In genomic region chr3:5052247-5052646, GRCh38 we compare ENCODE assay signal across 22 cellular contexts.
DNase-seq lines count a peak whose midpoint lies in the region; ATAC-seq, FAIRE-seq and TF ChIP-seq lines count a peak whose summit lies in the region.
"Had no signal": no experiment of that assay in that cellular context is flagged by ENCODE, and none has a peak within 500 bp of the region (broad histone marks: within the 10 kb centered on the region; RNA-seq: fewer than 3 reads in every experiment).

No MANE protein-coding gene starts in this region.

- no peak for FAIRE-seq in K562 (lab: Jason Lieb, UNC)
- FAIRE-seq: endothelial cell of umbilical vein had no signal

- no peak for ATAC-seq in activated naive CD8-positive, alpha-beta T cell treated with anti-CD3 and anti-CD28 coated beads, Interleukin-2, amount 50 U/mL, for 24 hours
- no peak for ATAC-seq in K562
- no peak for ATAC-seq in natural killer cell treated with Interleukin-12 subunit alpha and Interleukin-12 subunit beta and Interleukin-15 and Interleukin-18, amount 100 ng/mL, for 72 hours
- no peak for ATAC-seq in effector memory CD8-positive, alpha-beta T cell (replicated peaks)
- ATAC-seq: gastroesophageal sphincter had no signal

- H3K27ac ChIP-seq in K562 (ENCODE audit: extremely low read depth, low read depth, low read length): no peak overlapping the region
- H3K27ac ChIP-seq in uterus: peak overlapping the region; percentile 80 to 88
- H3K27ac ChIP-seq: gastroesophageal sphincter, parathyroid adenoma, SJSA1, spleen had no signal

- no peak overlapping the region for H3K4me3 Mint-ChIP-seq in activated naive CD8-positive, alpha-beta T cell treated with anti-CD3 and anti-CD28 coated beads, Interleukin-2, amount 50 U/mL, for 24 hours
- H3K4me3 Mint-ChIP-seq in activated naive CD8-positive, alpha-beta T cell treated with anti-CD3 and anti-CD28 coated beads for 36 hours: no peak overlapping the region
- peak overlapping the region; percentile 67 for H3K4me3 Mint-ChIP-seq in natural killer cell treated with Interleukin-12 subunit alpha and Interleukin-12 subunit beta and Interleukin-15 and Interleukin-18, amount 100 ng/mL, for 72 hours
- H3K4me3 Mint-ChIP-seq in effector memory CD8-positive, alpha-beta T cell: no peak overlapping the region
- H3K4me3 Mint-ChIP-seq: activated naive CD4-positive, alpha-beta T cell treated with anti-CD3 and anti-CD28 coated beads, Interleukin-2, amount 10 ng/mL, durations not matched to agents 7 days and 5 days; neural crest cell had no signal

- DNase-seq in activated naive CD8-positive, alpha-beta T cell treated with anti-CD3 and anti-CD28 coated beads, Interleukin-2, amount 50 U/mL, for 24 hours: no peak
- no peak for DNase-seq in activated naive CD8-positive, alpha-beta T cell treated with anti-CD3 and anti-CD28 coated beads for 36 hours
- DNase-seq in K562 (ENCODE audit: extremely low read depth in 1 of 4, low spot score in 3 of 4) (no peak), uterus (no peak), globus pallidus (ENCODE audit: low spot score) (no peak)
- DNase-seq in natural killer cell treated with Interleukin-12 subunit alpha and Interleukin-12 subunit beta and Interleukin-15 and Interleukin-18, amount 100 ng/mL, for 72 hours (ENCODE audit: low spot score): no peak
- no peak for DNase-seq in effector memory CD8-positive, alpha-beta T cell
- DNase-seq: activated naive CD4-positive, alpha-beta T cell treated with anti-CD3 and anti-CD28 coated beads, Interleukin-2, amount 10 ng/mL, durations not matched to agents 7 days and 5 days; DMS153; GOT3; hippocampal formation; NCI-H1092 treated with DMSO at 0.1 percent for 48 hours; NCI-H1930; NCI-H510A treated with DMSO at 0.1 percent for 48 hours; spleen; stimulated activated CD4-positive, alpha-beta T cell treated with anti-CD3 and anti-CD28 coated beads, Interleukin-2, amount 100 ng/mL, for 24 hours; transverse colon had no signal

- H3K4me2 ChIP-seq in K562 (ENCODE audit: insufficient read depth, low read length): no peak overlapping the region

- H3K9me3 ChIP-seq in K562 (replicated peaks; ENCODE audit: control insufficient read depth, insufficient read depth, low read depth, low read length) (0 out of 2 replicates have a peak, but pooled peaks cover 6% of the 10 kb centered on the region), uterus (no peaks in the 10 kb centered on the region)
- H3K9me3 ChIP-seq: gastroesophageal sphincter, SJSA1, transverse colon had no signal

- WGBS in K562 (ENCODE audit: insufficient coverage, low coverage, missing lambda C conversion rate): 44% methylated on average over 3 of the region's 3 CpGs

- CTCF ChIA-PET in K562 (lab: Yijun Ruan, JAX; ENCODE audit: low intra/inter-chr PET ratio): interaction anchor here (0.6 kb wide), 1 partner anchor 341 kb away, joined by 4 read pairs; no protein-coding TSS in a partner anchor

- intact Hi-C loops in K562 (cut with micrococcal nuclease): no loop called here
- intact Hi-C loops in uterus (cut with DNase I; ENCODE audit: low total_unique reads): loop anchor here (10.0 kb wide), 1 partner anchor 337 kb away; no protein-coding TSS in a partner anchor

- H3K4me3 ChIP-seq in K562 (no peak overlapping the region), uterus (no peak overlapping the region)
- H3K4me3 ChIP-seq: gastroesophageal sphincter, SJSA1, spleen, transverse colon had no signal

- H3K27me3 ChIP-seq in K562 (ENCODE audit: control insufficient read depth in 2 of 2, insufficient read depth in 2 of 2, low read length in 2 of 2): no peaks in the 10 kb centered on the region
- no peaks in the 10 kb centered on the region for H3K27me3 ChIP-seq in uterus
- H3K27me3 ChIP-seq: gastroesophageal sphincter, SJSA1, spleen, transverse colon had no signal

- H3K9me3 Mint-ChIP-seq in activated naive CD8-positive, alpha-beta T cell treated with anti-CD3 and anti-CD28 coated beads, Interleukin-2, amount 50 U/mL, for 24 hours: peaks cover 14% of the 10 kb centered on the region
- peaks cover 8% of the 10 kb centered on the region for H3K9me3 Mint-ChIP-seq in activated naive CD8-positive, alpha-beta T cell treated with anti-CD3 and anti-CD28 coated beads for 36 hours
- peaks cover 8% of the 10 kb centered on the region for H3K9me3 Mint-ChIP-seq in natural killer cell treated with Interleukin-12 subunit alpha and Interleukin-12 subunit beta and Interleukin-15 and Interleukin-18, amount 100 ng/mL, for 72 hours
- H3K9me3 Mint-ChIP-seq in effector memory CD8-positive, alpha-beta T cell: no peaks in the 10 kb centered on the region
- H3K9me3 Mint-ChIP-seq: neural crest cell had no signal

- no peaks in the 10 kb centered on the region for H3K9me1 ChIP-seq in K562 (ENCODE audit: control insufficient read depth, insufficient read depth, low read length)

- no peaks in the 10 kb centered on the region for H4K20me1 ChIP-seq in K562 (replicated peaks; ENCODE audit: control insufficient read depth, insufficient read depth, low read length)

- H2AFZ ChIP-seq in K562 (ENCODE audit: low read depth, low read length): peak overlapping the region; percentile 54; the same call in 1 of the 2 replicates
- H2AFZ ChIP-seq: parathyroid adenoma had no signal

- POLR2A ChIA-PET in K562 (lab: Yijun Ruan, JAX): interaction anchor here (0.6 to 6.0 kb wide), 8 partner anchors 12 to 253 kb away, joined by 3 to 37 read pairs (median 3); partner anchors contain the start of gene BHLHE40

- no peak for TF ChIP-seq CTCF in K562 (IDR thresholded peaks at IDR 0.05 in 2 of 3, conservative IDR thresholded peaks at IDR 0.05 in 1 of 3; ENCODE audit: insufficient read depth in 2 of 3, low read depth in 1 of 3, low read length in 3 of 3)
- TF ChIP-seq CTCF in uterus (IDR thresholded peaks at IDR 0.05): no peak

- peaks cover 5% of the 10 kb centered on the region for H3K36me3 Mint-ChIP-seq in activated naive CD8-positive, alpha-beta T cell treated with anti-CD3 and anti-CD28 coated beads, Interleukin-2, amount 50 U/mL, for 24 hours (ENCODE audit: low read depth)
- no peaks in the 10 kb centered on the region for H3K36me3 Mint-ChIP-seq in activated naive CD8-positive, alpha-beta T cell treated with anti-CD3 and anti-CD28 coated beads for 36 hours
- peaks cover 32% of the 10 kb centered on the region for H3K36me3 Mint-ChIP-seq in natural killer cell treated with Interleukin-12 subunit alpha and Interleukin-12 subunit beta and Interleukin-15 and Interleukin-18, amount 100 ng/mL, for 72 hours
- H3K36me3 Mint-ChIP-seq in effector memory CD8-positive, alpha-beta T cell (ENCODE audit: insufficient read depth): peaks cover 5% of the 10 kb centered on the region

- H3K36me3 ChIP-seq in K562 (ENCODE audit: control insufficient read depth, insufficient read depth, low read length) (no peaks in the 10 kb centered on the region), uterus (no peaks in the 10 kb centered on the region)
- H3K36me3 ChIP-seq: gastroesophageal sphincter, SJSA1, spleen, transverse colon had no signal

- peaks cover 47% of the 10 kb centered on the region for H3K4me1 Mint-ChIP-seq in activated naive CD8-positive, alpha-beta T cell treated with anti-CD3 and anti-CD28 coated beads, Interleukin-2, amount 50 U/mL, for 24 hours
- peaks cover 31% of the 10 kb centered on the region for H3K4me1 Mint-ChIP-seq in activated naive CD8-positive, alpha-beta T cell treated with anti-CD3 and anti-CD28 coated beads for 36 hours
- H3K4me1 Mint-ChIP-seq in natural killer cell treated with Interleukin-12 subunit alpha and Interleukin-12 subunit beta and Interleukin-15 and Interleukin-18, amount 100 ng/mL, for 72 hours (ENCODE audit: low read depth in 2 of 2): peaks cover 60 to 63% of the 10 kb centered on the region in 2 donors
- H3K4me1 Mint-ChIP-seq in effector memory CD8-positive, alpha-beta T cell (ENCODE audit: low read depth in 2 of 2): peaks cover 3 to 5% of the 10 kb centered on the region in 2 donors
- H3K4me1 Mint-ChIP-seq: neural crest cell had no signal

- no peak for TF ChIP-seq POLR2A in K562 (conservative IDR thresholded peaks at IDR 0.05)
- TF ChIP-seq POLR2A in uterus (IDR thresholded peaks at IDR 0.05): no peak

- H3K79me2 ChIP-seq in K562 (ENCODE audit: control insufficient read depth, insufficient read depth, low read length): no peaks in the 10 kb centered on the region
- H3K79me2 ChIP-seq: parathyroid adenoma had no signal

- H3K9ac ChIP-seq in K562 (ENCODE audit: insufficient read depth in 1 of 2, low read depth in 2 of 2, low read length in 2 of 2): no peak overlapping the region
- H3K9ac ChIP-seq: parathyroid adenoma had no signal

- H3K27me3 Mint-ChIP-seq in activated naive CD8-positive, alpha-beta T cell treated with anti-CD3 and anti-CD28 coated beads, Interleukin-2, amount 50 U/mL, for 24 hours: peaks cover 2% of the 10 kb centered on the region
- H3K27me3 Mint-ChIP-seq in activated naive CD8-positive, alpha-beta T cell treated with anti-CD3 and anti-CD28 coated beads for 36 hours: no peaks in the 10 kb centered on the region
- no peaks in the 10 kb centered on the region for H3K27me3 Mint-ChIP-seq in natural killer cell treated with Interleukin-12 subunit alpha and Interleukin-12 subunit beta and Interleukin-15 and Interleukin-18, amount 100 ng/mL, for 72 hours
- H3K27me3 Mint-ChIP-seq in effector memory CD8-positive, alpha-beta T cell: no peaks in the 10 kb centered on the region

- no TSS peak for BruUV-seq in K562 (replicated peaks; lab: Mats Ljungman, UMichigan)

- H3K4me1 ChIP-seq in K562 (replicated peaks in 1 of 2; ENCODE audit: control insufficient read depth in 2 of 2, insufficient read depth in 2 of 2, low read length in 2 of 2) (peaks cover 5 to 18% of the 10 kb centered on the region in 2 experiments; a peak in 4 of 5 replicates), uterus (peaks cover 5 to 6% of the 10 kb centered on the region in 2 donors)
- H3K4me1 ChIP-seq: parathyroid adenoma had no signal

- in situ Hi-C loops in K562 (cut with MboI): no loop called here

- peak overlapping the region; percentile 21 for H3K27ac Mint-ChIP-seq in activated naive CD8-positive, alpha-beta T cell treated with anti-CD3 and anti-CD28 coated beads, Interleukin-2, amount 50 U/mL, for 24 hours
- H3K27ac Mint-ChIP-seq in activated naive CD8-positive, alpha-beta T cell treated with anti-CD3 and anti-CD28 coated beads for 36 hours: no peak overlapping the region
- H3K27ac Mint-ChIP-seq in natural killer cell treated with Interleukin-12 subunit alpha and Interleukin-12 subunit beta and Interleukin-15 and Interleukin-18, amount 100 ng/mL, for 72 hours: peak overlapping the region; percentile 91 to 94
- H3K27ac Mint-ChIP-seq in effector memory CD8-positive, alpha-beta T cell: peak overlapping the region in 1 of 2 donors; percentile 71
- H3K27ac Mint-ChIP-seq: activated naive CD4-positive, alpha-beta T cell treated with anti-CD3 and anti-CD28 coated beads, Interleukin-2, amount 10 ng/mL, durations not matched to agents 7 days and 5 days had no signal

- TF ChIP-seq RAD21 in K562 (CRISPR knock-in tag; conservative IDR thresholded peaks at IDR 0.05 in 1 of 2, IDR thresholded peaks at IDR 0.05 in 1 of 2): no peak

- no peak for TF ChIP-seq EP300 in K562 (IDR thresholded peaks at IDR 0.05; ENCODE audit: low read length)

TF ChIP-seq in K562, 482 proteins besides CTCF, POLR2A, EP300 and RAD21 (continues in another document):
- TF ChIP-seq ZNF311 (CRISPR knock-in tag; IDR thresholded peaks at IDR 0.05): no peak
- TF ChIP-seq ZNF507 (tag; conservative IDR thresholded peaks at IDR 0.05): no peak
